In the genomic region with DNA sequence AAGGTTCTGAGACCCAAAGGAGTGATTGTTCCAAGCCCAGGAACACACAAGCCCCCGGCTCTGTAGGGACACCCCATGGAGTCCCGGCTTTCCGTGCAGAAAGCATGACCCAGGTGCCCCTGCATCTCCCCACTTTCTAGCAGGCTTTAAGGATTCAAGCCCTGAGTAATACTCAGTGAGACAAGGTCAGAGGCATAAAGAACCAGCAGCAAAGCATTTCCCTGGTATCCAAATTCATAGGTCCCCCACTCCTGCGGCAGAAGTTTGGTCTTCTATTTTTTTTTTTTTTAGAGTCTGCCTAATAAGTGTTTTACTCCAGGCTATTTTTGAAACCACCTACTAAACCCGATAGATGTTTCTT, we compare ENCODE assay signal across 12 cellular contexts. TPM values are rescaled to one million over a fixed set of nuclear protein-coding genes. Genes with fewer than 3 reads are reported as not detected.
DNase-seq lines count a peak whose midpoint lies in the region; ATAC-seq and TF ChIP-seq lines count a peak whose summit lies in the region.
"Had no signal": no experiment of that assay in that cellular context is flagged by ENCODE, and none has a peak within 500 bp of the region (broad histone marks: within the 10 kb centered on the region; RNA-seq: fewer than 3 reads in every experiment).

No MANE protein-coding gene starts in this region.

- H3K27me3 ChIP-seq in esophagus squamous epithelium (no peaks in the 10 kb centered on the region), transverse colon (no peaks in the 10 kb centered on the region), upper lobe of left lung (no peaks in the 10 kb centered on the region)

- peaks cover 18 to 88% (median 36%) of the 10 kb centered on the region in 3 donors for H3K4me1 ChIP-seq in esophagus squamous epithelium
- H3K4me1 ChIP-seq in transverse colon = peaks cover 14 to 52% (median 24%) of the 10 kb centered on the region in 4 donors
- peaks cover 22 to 51% (median 35%) of the 10 kb centered on the region in 4 donors for H3K4me1 ChIP-seq in upper lobe of left lung

- peak overlapping the region; percentile 61 for H3K4me3 Mint-ChIP-seq in activated CD4-positive, alpha-beta T cell treated with anti-CD3 and anti-CD28 coated beads for 36 hours
- peak overlapping the region; percentile 43 to 78 (median 64) for H3K4me3 Mint-ChIP-seq in naive thymus-derived CD8-positive, alpha-beta T cell

- in situ Hi-C loops in transverse colon (cut with MboI; ENCODE audit: low pct_ligation_motif_present in 1 of 4, low pct_unique_long_range_greater_than_20kb in 1 of 4, low sequenced_read_pairs in 3 of 4) = no loop called here

- WGBS in esophagus squamous epithelium, 2 donors = 34 to 62% methylated on average over 3 to 5 of the region's 5 CpGs
- 67 to 81% methylated on average over 1 to 5 of the region's 5 CpGs for WGBS in transverse colon (ENCODE audit: low coverage in 1 of 2), 2 donors
- 49 to 58% methylated on average over 4 to 5 of the region's 5 CpGs for WGBS in upper lobe of left lung, 2 donors

- CTCF ChIA-PET in activated CD4-positive, alpha-beta T cell treated with anti-CD3 and anti-CD28 coated beads for 36 hours (lab: Charles Lee) = interaction anchor here (0.7 kb wide), 1 partner anchor 17 kb away, joined by 4 read pairs; no protein-coding TSS in a partner anchor

- peak; percentile 21 for ATAC-seq in activated CD4-positive, alpha-beta T cell treated with anti-CD3 and anti-CD28 coated beads for 36 hours
- ATAC-seq in naive thymus-derived CD8-positive, alpha-beta T cell = no peak
- ATAC-seq in upper lobe of left lung (ENCODE audit: low FRiP score in 2 of 2) (no peak), HG03342 (IDR thresholded peaks at IDR 0.05; ENCODE audit: unreplicated experiment) (no peak)

- H3K4me1 Mint-ChIP-seq in activated CD4-positive, alpha-beta T cell treated with anti-CD3 and anti-CD28 coated beads for 36 hours = peaks cover 54% of the 10 kb centered on the region
- H3K4me1 Mint-ChIP-seq in naive thymus-derived CD8-positive, alpha-beta T cell = peaks cover 25 to 85% (median 83%) of the 10 kb centered on the region in 4 donors

- no peaks in the 10 kb centered on the region for H3K9me3 Mint-ChIP-seq in activated CD4-positive, alpha-beta T cell treated with anti-CD3 and anti-CD28 coated beads for 36 hours (ENCODE audit: low read depth)
- H3K9me3 Mint-ChIP-seq in naive thymus-derived CD8-positive, alpha-beta T cell = no peaks in the 10 kb centered on the region

- no peak for TF ChIP-seq EP300 in transverse colon (IDR thresholded peaks at IDR 0.05; ENCODE audit: low read depth)
- no peak for TF ChIP-seq EP300 in upper lobe of left lung (IDR thresholded peaks at IDR 0.05)

- TF ChIP-seq POLR2A in esophagus squamous epithelium (IDR thresholded peaks at IDR 0.05) (no peak), transverse colon (IDR thresholded peaks at IDR 0.05) (no peak), upper lobe of left lung (IDR thresholded peaks at IDR 0.05) (no peak)

- no peaks in the 10 kb centered on the region for H3K27me3 Mint-ChIP-seq in activated CD4-positive, alpha-beta T cell treated with anti-CD3 and anti-CD28 coated beads for 36 hours
- H3K27me3 Mint-ChIP-seq in naive thymus-derived CD8-positive, alpha-beta T cell = no peaks in the 10 kb centered on the region

- peak overlapping the region; percentile 65 for H3K27ac Mint-ChIP-seq in activated CD4-positive, alpha-beta T cell treated with anti-CD3 and anti-CD28 coated beads for 36 hours
- H3K27ac Mint-ChIP-seq in naive thymus-derived CD8-positive, alpha-beta T cell = peak overlapping the region; percentile 21 to 92 (median 80)

- TF ChIP-seq CTCF in esophagus squamous epithelium (IDR thresholded peaks at IDR 0.05) = no peak
- TF ChIP-seq CTCF in transverse colon (IDR thresholded peaks at IDR 0.05) = no peak
- no peak for TF ChIP-seq CTCF in upper lobe of left lung (IDR thresholded peaks at IDR 0.05)

- H3K36me3 ChIP-seq in esophagus squamous epithelium = peaks cover 0 to 10% (median 0%) of the 10 kb centered on the region in 3 donors
- H3K36me3 ChIP-seq in transverse colon = no peaks in the 10 kb centered on the region
- H3K36me3 ChIP-seq in upper lobe of left lung = no peaks in the 10 kb centered on the region

- H3K27ac ChIP-seq in esophagus squamous epithelium (peak overlapping the region in 3 of 4 donors; percentile 53 to 64 (median 59)), transverse colon (peak overlapping the region; percentile 10 to 52 (median 28)), upper lobe of left lung (peak overlapping the region in 2 of 4 donors; percentile 37 to 61)
- H3K27ac ChIP-seq: 22Rv1 had no signal

- peaks cover 5% of the 10 kb centered on the region for H3K36me3 Mint-ChIP-seq in activated CD4-positive, alpha-beta T cell treated with anti-CD3 and anti-CD28 coated beads for 36 hours (ENCODE audit: low read depth)
- peaks cover 0 to 14% (median 9%) of the 10 kb centered on the region in 3 donors for H3K36me3 Mint-ChIP-seq in naive thymus-derived CD8-positive, alpha-beta T cell

- intact Hi-C loops in activated CD4-positive, alpha-beta T cell treated with anti-CD3 and anti-CD28 coated beads for 36 hours (cut with DNase I, micrococcal nuclease) = no loop called here
- intact Hi-C loops in esophagus squamous epithelium (cut with DNase I) (no loop called here), transverse colon (cut with DNase I; ENCODE audit: low total_unique reads) (no loop called here)

- H3K9me3 ChIP-seq in esophagus squamous epithelium = no peaks in the 10 kb centered on the region
- no peaks in the 10 kb centered on the region for H3K9me3 ChIP-seq in transverse colon
- H3K9me3 ChIP-seq in upper lobe of left lung = no peaks in the 10 kb centered on the region

- no peak for DNase-seq in activated CD4-positive, alpha-beta T cell treated with anti-CD3 and anti-CD28 coated beads for 36 hours
- no peak for DNase-seq in activated CD4-positive, alpha-beta T cell treated with anti-CD3 and anti-CD28 coated beads, Interleukin-2, amount 50 U/mL, for 4 hours
- DNase-seq in esophagus squamous epithelium (lab: John Stamatoyannopoulos, UW) (no peak), transverse colon (no peak), upper lobe of left lung (no peak), dedifferentiated amniotic fluid mesenchymal stem cell (ENCODE audit: extremely low spot score) (no peak)
- no peak for DNase-seq in naive thymus-derived CD8-positive, alpha-beta T cell
- DNase-seq: activated CD8-positive, alpha-beta memory T cell treated with anti-CD3 and anti-CD28 coated beads, Interleukin-2, amount 50 U/mL, for 48 hours; effector CD4-positive, alpha-beta T cell; H7 had no signal

- peak overlapping the region in 3 of 4 donors; percentile 13 to 51 (median 16) for H3K4me3 ChIP-seq in esophagus squamous epithelium
- peak overlapping the region in 1 of 4 donors; percentile 22 for H3K4me3 ChIP-seq in transverse colon
- H3K4me3 ChIP-seq in upper lobe of left lung = peak overlapping the region in 2 of 4 donors; percentile 17 to 24

- POLR2A ChIA-PET in activated CD4-positive, alpha-beta T cell treated with anti-CD3 and anti-CD28 coated beads for 36 hours (lab: Charles Lee) = no interaction called here
- POLR2A ChIA-PET in naive thymus-derived CD8-positive, alpha-beta T cell (lab: Charles Lee) = no interaction called here

RNA-seq across cellular contexts. Expression of a gene that starts 16.3 kb away (rescaled TPM):
- 10 to 100 TPM; 12.0 to 13.4 TPM for total RNA-seq in activated CD4-positive, alpha-beta T cell treated with anti-CD3 and anti-CD28 coated beads for 36 hours
- total RNA-seq in esophagus squamous epithelium = 10 to 100 TPM in 3 of 4 donors, 1 to 10 TPM in 1; 5.4 to 20.2 (median 13.7) TPM
- 10 to 100 TPM; 32.8 to 33.6 TPM for total RNA-seq in naive thymus-derived CD8-positive, alpha-beta T cell
- polyA plus RNA-seq in naive thymus-derived CD8-positive, alpha-beta T cell = 1 to 10 TPM; 2.8 to 7.1 (median 3.7) TPM
- 10 to 100 TPM; 16.3 to 34.8 (median 29.8) TPM for total RNA-seq in transverse colon
- 10 to 100 TPM in 5 of 6 donors, 1 to 10 TPM in 1; 9.1 to 16.5 (median 14.3) TPM for total RNA-seq in upper lobe of left lung

RNA-seq across cellular contexts. Expression of a gene that starts 18.0 kb away (rescaled TPM):
- total RNA-seq in activated CD4-positive, alpha-beta T cell treated with anti-CD3 and anti-CD28 coated beads for 36 hours = 10 to 100 TPM; 14.4 to 23.3 TPM
- total RNA-seq in esophagus squamous epithelium (10 to 100 TPM; 12.2 to 25.2 (median 16.7) TPM), transverse colon (10 to 100 TPM; 10.1 to 45.9 (median 23.4) TPM), upper lobe of left lung (10 to 100 TPM; 12.2 to 36.8 (median 26.5) TPM)
- total RNA-seq in naive thymus-derived CD8-positive, alpha-beta T cell = 10 to 100 TPM; 34.7 to 35.1 TPM
- polyA plus RNA-seq in naive thymus-derived CD8-positive, alpha-beta T cell = 10 to 100 TPM; 14.7 to 28.5 (median 19.6) TPM
